Comparison of ENCODE assay signal across 1 cellular context in the genomic region with DNA sequence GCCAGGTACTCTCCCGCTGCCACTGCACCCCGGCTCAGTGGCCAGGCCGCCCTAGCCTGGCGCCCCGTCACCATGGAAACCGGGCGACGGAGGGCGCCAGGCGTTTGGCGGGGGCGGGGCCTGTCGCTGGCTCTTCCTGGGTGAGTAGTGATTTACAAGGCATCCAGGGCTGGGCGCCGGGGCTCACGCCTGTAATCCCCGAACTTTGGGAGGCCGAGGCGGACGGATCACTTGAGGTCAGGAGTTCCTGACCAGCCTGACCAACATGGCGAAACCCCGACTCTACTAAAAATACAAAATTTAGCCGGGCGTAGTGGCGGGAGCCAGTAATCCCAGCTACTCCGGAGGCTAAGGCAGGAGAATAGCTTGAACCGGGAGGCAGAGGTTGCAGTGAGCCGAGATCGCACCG.
A peak's percentile ranks its signal among the peaks of the same experiment; 100 is the strongest.
TF ChIP-seq lines count a peak whose summit lies in the region.

A gene (minus strand): TSS at position 107 of the 409 bp plus-strand sequence. CDS start 116 bp downstream, outside the sequence.

TF ChIP-seq in HepG2, 621 proteins besides CTCF, POLR2A, EP300 and RAD21:
- TF ChIP-seq GABPB1 (CRISPR knock-in tag; IDR thresholded peaks at IDR 0.05) (peak; percentile 32; the same call in 1 of the 2 replicates), SAP130 (CRISPR knock-in tag; IDR thresholded peaks at IDR 0.05; ENCODE audit: low read depth) (peak; percentile 69), RFX1 (IDR thresholded peaks at IDR 0.05) (peak; percentile 43; the same call in 1 of the 2 replicates), ELF1 (CRISPR knock-in tag; IDR thresholded peaks at IDR 0.05) (peak; percentile 40), RFX3 (CRISPR knock-in tag; IDR thresholded peaks at IDR 0.05) (peak; percentile 68), SALL1 (CRISPR knock-in tag; IDR thresholded peaks at IDR 0.05) (peak; percentile 18; the same call in 1 of the 2 replicates), HOXA3 (CRISPR knock-in tag; IDR thresholded peaks at IDR 0.05) (0 out of 2 replicates have a peak, but pooled peaks have one; percentile 18), GFI1 (CRISPR knock-in tag; IDR thresholded peaks at IDR 0.05; ENCODE audit: borderline replicate concordance) (peak; percentile 47; the same call in 1 of the 2 replicates)
- TF ChIP-seq, protein P1, sequence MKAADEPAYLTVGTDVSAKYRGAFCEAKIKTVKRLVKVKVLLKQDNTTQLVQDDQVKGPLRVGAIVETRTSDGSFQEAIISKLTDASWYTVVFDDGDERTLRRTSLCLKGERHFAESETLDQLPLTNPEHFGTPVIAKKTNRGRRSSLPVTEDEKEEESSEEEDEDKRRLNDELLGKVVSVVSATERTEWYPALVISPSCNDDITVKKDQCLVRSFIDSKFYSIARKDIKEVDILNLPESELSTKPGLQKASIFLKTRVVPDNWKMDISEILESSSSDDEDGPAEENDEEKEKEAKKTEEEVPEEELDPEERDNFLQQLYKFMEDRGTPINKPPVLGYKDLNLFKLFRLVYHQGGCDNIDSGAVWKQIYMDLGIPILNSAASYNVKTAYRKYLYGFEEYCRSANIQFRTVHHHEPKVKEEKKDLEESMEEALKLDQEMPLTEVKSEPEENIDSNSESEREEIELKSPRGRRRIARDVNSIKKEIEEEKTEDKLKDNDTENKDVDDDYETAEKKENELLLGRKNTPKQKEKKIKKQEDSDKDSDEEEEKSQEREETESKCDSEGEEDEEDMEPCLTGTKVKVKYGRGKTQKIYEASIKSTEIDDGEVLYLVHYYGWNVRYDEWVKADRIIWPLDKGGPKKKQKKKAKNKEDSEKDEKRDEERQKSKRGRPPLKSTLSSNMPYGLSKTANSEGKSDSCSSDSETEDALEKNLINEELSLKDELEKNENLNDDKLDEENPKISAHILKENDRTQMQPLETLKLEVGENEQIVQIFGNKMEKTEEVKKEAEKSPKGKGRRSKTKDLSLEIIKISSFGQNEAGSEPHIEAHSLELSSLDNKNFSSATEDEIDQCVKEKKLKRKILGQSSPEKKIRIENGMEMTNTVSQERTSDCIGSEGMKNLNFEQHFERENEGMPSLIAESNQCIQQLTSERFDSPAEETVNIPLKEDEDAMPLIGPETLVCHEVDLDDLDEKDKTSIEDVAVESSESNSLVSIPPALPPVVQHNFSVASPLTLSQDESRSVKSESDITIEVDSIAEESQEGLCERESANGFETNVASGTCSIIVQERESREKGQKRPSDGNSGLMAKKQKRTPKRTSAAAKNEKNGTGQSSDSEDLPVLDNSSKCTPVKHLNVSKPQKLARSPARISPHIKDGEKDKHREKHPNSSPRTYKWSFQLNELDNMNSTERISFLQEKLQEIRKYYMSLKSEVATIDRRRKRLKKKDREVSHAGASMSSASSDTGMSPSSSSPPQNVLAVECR (CRISPR knock-in tag; IDR thresholded peaks at IDR 0.05; ENCODE audit: borderline replicate concordance): peak; percentile 38; the same call in 1 of the 2 replicates
- TF ChIP-seq, protein P2, sequence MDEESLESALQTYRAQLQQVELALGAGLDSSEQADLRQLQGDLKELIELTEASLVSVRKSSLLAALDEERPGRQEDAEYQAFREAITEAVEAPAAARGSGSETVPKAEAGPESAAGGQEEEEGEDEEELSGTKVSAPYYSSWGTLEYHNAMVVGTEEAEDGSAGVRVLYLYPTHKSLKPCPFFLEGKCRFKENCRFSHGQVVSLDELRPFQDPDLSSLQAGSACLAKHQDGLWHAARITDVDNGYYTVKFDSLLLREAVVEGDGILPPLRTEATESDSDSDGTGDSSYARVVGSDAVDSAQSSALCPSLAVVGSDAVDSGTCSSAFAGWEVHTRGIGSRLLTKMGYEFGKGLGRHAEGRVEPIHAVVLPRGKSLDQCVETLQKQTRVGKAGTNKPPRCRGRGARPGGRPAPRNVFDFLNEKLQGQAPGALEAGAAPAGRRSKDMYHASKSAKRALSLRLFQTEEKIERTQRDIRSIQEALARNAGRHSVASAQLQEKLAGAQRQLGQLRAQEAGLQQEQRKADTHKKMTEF (CRISPR knock-in tag; IDR thresholded peaks at IDR 0.05): 0 out of 2 replicates have a peak, but pooled peaks have one; percentile 21
- TF ChIP-seq, protein P3, sequence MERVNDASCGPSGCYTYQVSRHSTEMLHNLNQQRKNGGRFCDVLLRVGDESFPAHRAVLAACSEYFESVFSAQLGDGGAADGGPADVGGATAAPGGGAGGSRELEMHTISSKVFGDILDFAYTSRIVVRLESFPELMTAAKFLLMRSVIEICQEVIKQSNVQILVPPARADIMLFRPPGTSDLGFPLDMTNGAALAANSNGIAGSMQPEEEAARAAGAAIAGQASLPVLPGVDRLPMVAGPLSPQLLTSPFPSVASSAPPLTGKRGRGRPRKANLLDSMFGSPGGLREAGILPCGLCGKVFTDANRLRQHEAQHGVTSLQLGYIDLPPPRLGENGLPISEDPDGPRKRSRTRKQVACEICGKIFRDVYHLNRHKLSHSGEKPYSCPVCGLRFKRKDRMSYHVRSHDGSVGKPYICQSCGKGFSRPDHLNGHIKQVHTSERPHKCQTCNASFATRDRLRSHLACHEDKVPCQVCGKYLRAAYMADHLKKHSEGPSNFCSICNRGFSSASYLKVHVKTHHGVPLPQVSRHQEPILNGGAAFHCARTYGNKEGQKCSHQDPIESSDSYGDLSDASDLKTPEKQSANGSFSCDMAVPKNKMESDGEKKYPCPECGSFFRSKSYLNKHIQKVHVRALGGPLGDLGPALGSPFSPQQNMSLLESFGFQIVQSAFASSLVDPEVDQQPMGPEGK (CRISPR knock-in tag; IDR thresholded peaks at IDR 0.05): peak; percentile 32; the same call in 1 of the 2 replicates
- TF ChIP-seq, protein P4, sequence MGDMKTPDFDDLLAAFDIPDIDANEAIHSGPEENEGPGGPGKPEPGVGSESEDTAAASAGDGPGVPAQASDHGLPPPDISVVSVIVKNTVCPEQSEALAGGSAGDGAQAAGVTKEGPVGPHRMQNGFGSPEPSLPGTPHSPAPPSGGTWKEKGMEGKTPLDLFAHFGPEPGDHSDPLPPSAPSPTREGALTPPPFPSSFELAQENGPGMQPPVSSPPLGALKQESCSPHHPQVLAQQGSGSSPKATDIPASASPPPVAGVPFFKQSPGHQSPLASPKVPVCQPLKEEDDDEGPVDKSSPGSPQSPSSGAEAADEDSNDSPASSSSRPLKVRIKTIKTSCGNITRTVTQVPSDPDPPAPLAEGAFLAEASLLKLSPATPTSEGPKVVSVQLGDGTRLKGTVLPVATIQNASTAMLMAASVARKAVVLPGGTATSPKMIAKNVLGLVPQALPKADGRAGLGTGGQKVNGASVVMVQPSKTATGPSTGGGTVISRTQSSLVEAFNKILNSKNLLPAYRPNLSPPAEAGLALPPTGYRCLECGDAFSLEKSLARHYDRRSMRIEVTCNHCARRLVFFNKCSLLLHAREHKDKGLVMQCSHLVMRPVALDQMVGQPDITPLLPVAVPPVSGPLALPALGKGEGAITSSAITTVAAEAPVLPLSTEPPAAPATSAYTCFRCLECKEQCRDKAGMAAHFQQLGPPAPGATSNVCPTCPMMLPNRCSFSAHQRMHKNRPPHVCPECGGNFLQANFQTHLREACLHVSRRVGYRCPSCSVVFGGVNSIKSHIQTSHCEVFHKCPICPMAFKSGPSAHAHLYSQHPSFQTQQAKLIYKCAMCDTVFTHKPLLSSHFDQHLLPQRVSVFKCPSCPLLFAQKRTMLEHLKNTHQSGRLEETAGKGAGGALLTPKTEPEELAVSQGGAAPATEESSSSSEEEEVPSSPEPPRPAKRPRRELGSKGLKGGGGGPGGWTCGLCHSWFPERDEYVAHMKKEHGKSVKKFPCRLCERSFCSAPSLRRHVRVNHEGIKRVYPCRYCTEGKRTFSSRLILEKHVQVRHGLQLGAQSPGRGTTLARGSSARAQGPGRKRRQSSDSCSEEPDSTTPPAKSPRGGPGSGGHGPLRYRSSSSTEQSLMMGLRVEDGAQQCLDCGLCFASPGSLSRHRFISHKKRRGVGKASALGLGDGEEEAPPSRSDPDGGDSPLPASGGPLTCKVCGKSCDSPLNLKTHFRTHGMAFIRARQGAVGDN (CRISPR knock-in tag; IDR thresholded peaks at IDR 0.05): peak; percentile 63
